In genomic region chr10:14953452-14954000, GRCh38 we compare ENCODE assay signal across 8 cellular contexts. TPM values are rescaled to one million over a fixed set of nuclear protein-coding genes. Genes with fewer than 3 reads are reported as not detected.
DNase-seq lines count a peak whose midpoint lies in the region; ATAC-seq and TF ChIP-seq lines count a peak whose summit lies in the region.

No MANE protein-coding gene starts in this region.

- ATAC-seq in GM19397 (IDR thresholded peaks at IDR 0.05; ENCODE audit: unreplicated experiment) (peak; percentile 43), HG03439 (IDR thresholded peaks at IDR 0.05; ENCODE audit: unreplicated experiment) (peak; percentile 43), T-cell (replicated peaks in 1 of 4) (peak; percentile 54 to 66 (median 64))

- H3K27me3 Mint-ChIP-seq in T-cell, result no peaks in the 10 kb centered on the region

- peak overlapping the region; percentile 96 to 98 for H3K27ac Mint-ChIP-seq in T-cell

- peaks cover 0 to 4% of the 10 kb centered on the region in 2 donors for H3K36me3 ChIP-seq in muscle layer of duodenum (ENCODE audit: control insufficient read depth in 1 of 2, insufficient read depth in 2 of 2, low read length in 2 of 2)

- CTCF ChIA-PET in T-cell (lab: Charles Lee), result interaction anchor here in 1 of 2 donors (0.6 to 1.0 kb wide), 5 partner anchors 48 to 1483 kb away, joined by 3 read pairs; partner anchors contain the start of gene PTER

- H3K27me3 ChIP-seq in muscle layer of duodenum (ENCODE audit: low read depth, low read length), result no peaks in the 10 kb centered on the region

- H3K4me3 ChIP-seq in epithelial cell of esophagus (ENCODE audit: low read length) (peak overlapping the region; percentile 72), muscle layer of duodenum (ENCODE audit: low read depth in 1 of 2, low read length in 2 of 2) (peak overlapping the region; percentile 81 to 92)

- H3K36me3 Mint-ChIP-seq in T-cell, result peaks cover 9% of the 10 kb centered on the region

- no peaks in the 10 kb centered on the region for H3K9me3 Mint-ChIP-seq in T-cell

- H3K4me1 ChIP-seq in muscle layer of duodenum (ENCODE audit: control insufficient read depth in 1 of 2, insufficient read depth in 2 of 2, low read length in 2 of 2), result peaks cover 12 to 18% of the 10 kb centered on the region in 2 donors

- POLR2A ChIA-PET in T-cell (lab: Charles Lee), result interaction anchor here in 1 of 2 donors (0.6 to 1.2 kb wide), 3 partner anchors 110 to 768 kb away, joined by 3 to 6 read pairs (median 5); no protein-coding TSS in a partner anchor

- DNase-seq in DMS53 treated with DMSO at 0.1 percent for 48 hours (lab: John Stamatoyannopoulos, UW; ENCODE audit: unreplicated experiment) (peak; percentile 59), T-cell (peak in 6 of 34 experiments; percentile 2 to 17 (median 10)), epithelial cell of esophagus (ENCODE audit: low read depth) (peak; percentile 51), NCI-H446 treated with DMSO at 0.1 percent for 48 hours (lab: John Stamatoyannopoulos, UW) (no peak), NCI-H2171 treated with DMSO at 0.1 percent for 48 hours (lab: John Stamatoyannopoulos, UW) (no peak)

- no peak for TF ChIP-seq CTCF in epithelial cell of esophagus (IDR thresholded peaks at IDR 0.05; ENCODE audit: insufficient read depth, low read depth, low read length, missing control alignments)

- H3K4me3 Mint-ChIP-seq in T-cell, result peak overlapping the region; percentile 91 to 94 (median 93)

- H3K4me1 Mint-ChIP-seq in T-cell, result peaks cover 53 to 59% (median 58%) of the 10 kb centered on the region in 3 donors

- H3K27ac ChIP-seq in muscle layer of duodenum (ENCODE audit: low read length), result peak overlapping the region; percentile 82

- no peaks in the 10 kb centered on the region for H3K9me3 ChIP-seq in muscle layer of duodenum (ENCODE audit: control insufficient read depth in 1 of 2, low read length in 2 of 2)

RNA-seq across cellular contexts. Expression of gene DCLRE1C, which starts 0.4 kb away (rescaled TPM):
- total RNA-seq in T-cell, result 10 to 100 TPM; 13.6 to 26.5 (median 23.1) TPM

RNA-seq across cellular contexts. Expression of gene MEIG1, which starts 5.7 kb away (rescaled TPM):
- total RNA-seq in T-cell, result not detected

Comparison
In these comparisons a context has a peak if more than half of its experiments do, and no peak if none do; other contexts are left out.
1. DNase-seq: peak in DMS53 treated with DMSO at 0.1 percent for 48 hours (single experiment) and epithelial cell of esophagus (single experiment); none in NCI-H446 treated with DMSO at 0.1 percent for 48 hours (single experiment) and NCI-H2171 treated with DMSO at 0.1 percent for 48 hours (single experiment).
2. Peak in every context shown above with its lines, with median percentiles within 50 percentile points of each other: ATAC-seq.